Comparison of ENCODE assay signal across 12 cellular contexts in the genomic region with DNA sequence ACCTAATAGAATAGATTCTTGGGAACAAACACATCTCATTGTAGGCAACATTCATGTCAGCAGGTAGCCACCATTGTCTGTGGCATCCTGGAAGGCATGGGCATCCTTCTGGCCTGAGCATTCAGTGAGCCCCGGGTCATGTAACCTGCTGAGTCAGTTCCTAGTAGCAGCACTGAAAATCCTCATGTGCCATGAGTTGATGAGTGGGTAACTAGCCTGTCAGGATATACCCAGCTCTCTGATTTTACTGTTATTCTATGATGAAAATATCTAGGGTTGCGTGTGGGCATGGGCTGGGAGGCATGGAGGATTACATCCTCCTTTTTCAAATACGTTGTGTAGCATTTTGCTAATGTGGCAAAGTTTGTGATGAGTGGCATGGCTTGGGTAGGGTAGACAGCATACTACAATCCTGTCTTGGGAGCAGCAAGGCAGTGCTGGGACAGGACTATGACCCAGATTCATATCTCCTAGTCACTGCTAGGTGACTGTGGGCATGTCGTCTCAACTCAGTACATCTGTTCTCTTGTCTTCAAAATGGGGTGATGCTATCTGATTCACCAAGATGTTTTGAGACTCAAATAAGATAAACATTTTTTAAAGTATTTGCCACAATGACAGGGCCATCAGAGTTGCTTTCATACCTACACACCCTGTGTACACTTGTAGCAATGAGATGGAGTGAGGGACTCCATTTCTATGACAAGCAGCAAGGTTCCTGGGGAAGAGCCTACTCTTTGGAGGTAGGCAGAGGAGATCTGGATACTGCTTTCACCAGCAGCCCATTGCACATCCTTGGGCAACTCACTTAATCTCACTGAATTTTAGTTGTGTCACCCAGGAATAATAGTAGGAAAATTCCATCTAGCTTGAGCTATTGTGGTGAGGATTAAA.
DNase-seq lines count a peak whose midpoint lies in the region; ATAC-seq, FAIRE-seq and TF ChIP-seq lines count a peak whose summit lies in the region.
"Had no signal": no experiment of that assay in that cellular context is flagged by ENCODE, and none has a peak within 500 bp of the region (broad histone marks: within the 10 kb centered on the region; RNA-seq: fewer than 3 reads in every experiment).

No MANE protein-coding gene starts in this region.

- TF ChIP-seq EP300 in upper lobe of left lung (IDR thresholded peaks at IDR 0.05) = no peak

- no peaks in the 10 kb centered on the region for H3K79me2 ChIP-seq in keratinocyte (ENCODE audit: control insufficient read depth, insufficient read depth, low read length)

- WGBS in upper lobe of left lung, 2 donors = 66 to 75% methylated on average over 4 of the region's 4 CpGs

- peaks cover 4% of the 10 kb centered on the region for H3K9me3 Mint-ChIP-seq in activated naive CD4-positive, alpha-beta T cell treated with anti-CD3 and anti-CD28 coated beads, Interleukin-2, amount 10 ng/mL, durations not matched to agents 7 days and 5 days
- no peaks in the 10 kb centered on the region for H3K9me3 Mint-ChIP-seq in activated CD8-positive, alpha-beta T cell treated with anti-CD3 and anti-CD28 coated beads for 36 hours

- no peak overlapping the region for H2AFZ ChIP-seq in keratinocyte (ENCODE audit: control insufficient read depth, low read length)

- no peak for TF ChIP-seq CTCF in activated CD8-positive, alpha-beta T cell treated with anti-CD3 and anti-CD28 coated beads for 36 hours (IDR thresholded peaks at IDR 0.05)
- TF ChIP-seq CTCF in keratinocyte (optimal IDR thresholded peaks at IDR 0.05 in 1 of 3, IDR thresholded peaks at IDR 0.05 in 1 of 3, conservative IDR thresholded peaks at IDR 0.05 in 1 of 3; ENCODE audit: extremely low read depth in 1 of 3, insufficient read depth in 2 of 3, low read length in 3 of 3) (no peak), upper lobe of left lung (IDR thresholded peaks at IDR 0.05) (no peak)

- dilution Hi-C loops in keratinocyte (cut with MboI; ENCODE audit: extremely low pct_ligation_motif_present, low sequenced_read_pairs) = no loop called here

- H3K4me1 Mint-ChIP-seq in activated naive CD4-positive, alpha-beta T cell treated with anti-CD3 and anti-CD28 coated beads, Interleukin-2, amount 10 ng/mL, durations not matched to agents 7 days and 5 days = peaks cover 83% of the 10 kb centered on the region
- H3K4me1 Mint-ChIP-seq in activated CD8-positive, alpha-beta T cell treated with anti-CD3 and anti-CD28 coated beads for 36 hours (ENCODE audit: low read depth) = peaks cover 74% of the 10 kb centered on the region
- H3K4me1 Mint-ChIP-seq: neural crest cell had no signal

- H3K9me3 ChIP-seq in keratinocyte (ENCODE audit: control insufficient read depth, low read depth, low read length) (no peaks in the 10 kb centered on the region), upper lobe of left lung (no peaks in the 10 kb centered on the region)

- peak overlapping the region; percentile 12 for H3K27ac Mint-ChIP-seq in activated naive CD4-positive, alpha-beta T cell treated with anti-CD3 and anti-CD28 coated beads, Interleukin-2, amount 10 ng/mL, durations not matched to agents 7 days and 5 days
- H3K27ac Mint-ChIP-seq in activated CD8-positive, alpha-beta T cell treated with anti-CD3 and anti-CD28 coated beads for 36 hours = peak overlapping the region; percentile 83
- H3K27ac Mint-ChIP-seq: H9 had no signal

- H3K27me3 ChIP-seq in keratinocyte (ENCODE audit: control insufficient read depth, extremely low read depth, insufficient read depth, low read length) (no peaks in the 10 kb centered on the region), upper lobe of left lung (no peaks in the 10 kb centered on the region)

- no peak overlapping the region for H3K9ac ChIP-seq in keratinocyte (ENCODE audit: control insufficient read depth, extremely low read depth, insufficient read depth, low read length)

- TF ChIP-seq POLR2A in upper lobe of left lung (IDR thresholded peaks at IDR 0.05) = no peak

- H3K36me3 Mint-ChIP-seq in activated naive CD4-positive, alpha-beta T cell treated with anti-CD3 and anti-CD28 coated beads, Interleukin-2, amount 10 ng/mL, durations not matched to agents 7 days and 5 days = peaks cover 28% of the 10 kb centered on the region
- peaks cover 3% of the 10 kb centered on the region for H3K36me3 Mint-ChIP-seq in activated CD8-positive, alpha-beta T cell treated with anti-CD3 and anti-CD28 coated beads for 36 hours (ENCODE audit: low read depth)

- peak overlapping the region; percentile 29 for H3K4me2 ChIP-seq in keratinocyte (ENCODE audit: control insufficient read depth, extremely low read depth, insufficient read depth, low read depth, low read length)

- H3K27me3 Mint-ChIP-seq in activated naive CD4-positive, alpha-beta T cell treated with anti-CD3 and anti-CD28 coated beads, Interleukin-2, amount 10 ng/mL, durations not matched to agents 7 days and 5 days = no peaks in the 10 kb centered on the region
- H3K27me3 Mint-ChIP-seq in activated CD8-positive, alpha-beta T cell treated with anti-CD3 and anti-CD28 coated beads for 36 hours = no peaks in the 10 kb centered on the region

- no peak overlapping the region for H3K4me3 Mint-ChIP-seq in activated naive CD4-positive, alpha-beta T cell treated with anti-CD3 and anti-CD28 coated beads, Interleukin-2, amount 10 ng/mL, durations not matched to agents 7 days and 5 days
- H3K4me3 Mint-ChIP-seq in activated CD8-positive, alpha-beta T cell treated with anti-CD3 and anti-CD28 coated beads for 36 hours = no peak overlapping the region
- H3K4me3 Mint-ChIP-seq: H9, neural crest cell had no signal

- CTCF ChIA-PET in activated naive CD4-positive, alpha-beta T cell treated with anti-CD3 and anti-CD28 coated beads, Interleukin-2, amount 10 ng/mL, durations not matched to agents 7 days and 5 days (lab: Charles Lee) = interaction anchor here (0.7 to 1.0 kb wide), 2 partner anchors 9 to 10 kb away, joined by 3 read pairs; no protein-coding TSS in a partner anchor
- CTCF ChIA-PET in activated CD8-positive, alpha-beta T cell treated with anti-CD3 and anti-CD28 coated beads for 36 hours (lab: Charles Lee) = interaction anchor here (0.6 to 1.6 kb wide), 7 partner anchors 9 to 159 kb away, joined by 3 to 10 read pairs (median 4); a partner anchor contains a TSS

- H3K36me3 ChIP-seq in keratinocyte (ENCODE audit: control insufficient read depth in 2 of 2, extremely low read depth in 1 of 2, insufficient read depth in 2 of 2, low read length in 2 of 2) = no peaks in the 10 kb centered on the region
- H3K36me3 ChIP-seq in upper lobe of left lung = peaks cover 0 to 2% (median 0%) of the 10 kb centered on the region in 4 donors

- intact Hi-C loops in activated CD8-positive, alpha-beta T cell treated with anti-CD3 and anti-CD28 coated beads for 36 hours (cut with micrococcal nuclease) = loop anchor here (5.0 kb wide), 1 partner anchor 49 kb away; no protein-coding TSS in a partner anchor

- FAIRE-seq in keratinocyte (lab: Jason Lieb, UNC) = no peak

- H3K4me3 ChIP-seq in keratinocyte (ENCODE audit: control insufficient read depth in 2 of 3, extremely low read depth in 1 of 3, insufficient read depth in 2 of 3, low read depth in 1 of 3, low read length in 3 of 3) = no peak overlapping the region
- H3K4me3 ChIP-seq in upper lobe of left lung = no peak overlapping the region

- H3K9me1 ChIP-seq in keratinocyte (ENCODE audit: control insufficient read depth, extremely low read depth, insufficient read depth, low read length) = peaks cover 2% of the 10 kb centered on the region

- DNase-seq in activated naive CD4-positive, alpha-beta T cell treated with anti-CD3 and anti-CD28 coated beads, Interleukin-2, amount 10 ng/mL, durations not matched to agents 7 days and 5 days = no peak
- DNase-seq in activated naive CD4-positive, alpha-beta T cell (lab: John Stamatoyannopoulos, UW) = no peak
- no peak for DNase-seq in activated CD8-positive, alpha-beta T cell treated with anti-CD3 and anti-CD28 coated beads for 36 hours
- DNase-seq in keratinocyte (ENCODE audit: low read depth, low spot score) = no peak
- no peak for DNase-seq in upper lobe of left lung
- no peak for DNase-seq in NCI-H2107 treated with DMSO at 0.1 percent for 48 hours (lab: John Stamatoyannopoulos, UW; ENCODE audit: unreplicated experiment)
- DNase-seq in cerebellum (ENCODE audit: low spot score) = no peak
- DNase-seq: H9, NCI-H82, T-helper 9 cell had no signal

- POLR2A ChIA-PET in activated CD8-positive, alpha-beta T cell treated with anti-CD3 and anti-CD28 coated beads for 36 hours (lab: Charles Lee) = interaction anchor here (0.9 kb wide), 1 partner anchor 9 kb away, joined by 4 read pairs; no protein-coding TSS in a partner anchor

- H3K4me1 ChIP-seq in keratinocyte (ENCODE audit: control insufficient read depth, extremely low read depth, insufficient read depth, low read length) (peaks cover 44% of the 10 kb centered on the region), upper lobe of left lung (peaks cover 14 to 34% (median 17%) of the 10 kb centered on the region in 4 donors)

- no peaks in the 10 kb centered on the region for H4K20me1 ChIP-seq in keratinocyte (ENCODE audit: control insufficient read depth, extremely low read depth, insufficient read depth, low read length)

- H3K27ac ChIP-seq in keratinocyte (ENCODE audit: control insufficient read depth, insufficient read depth, low read length) = peak overlapping the region; percentile 65
- H3K27ac ChIP-seq in upper lobe of left lung = peak overlapping the region; percentile 49 to 66 (median 50)

- no peak for ATAC-seq in activated CD8-positive, alpha-beta T cell treated with anti-CD3 and anti-CD28 coated beads for 36 hours
- ATAC-seq in upper lobe of left lung (ENCODE audit: low FRiP score in 2 of 2) = no peak
- ATAC-seq in HG02970 (IDR thresholded peaks at IDR 0.05; ENCODE audit: low FRiP score, unreplicated experiment) = no peak
